ENCODE assay signal across 21 cellular contexts in genomic region chr1:31221072-31221471, GRCh38. TPM values are rescaled to one million over a fixed set of nuclear protein-coding genes. Genes with fewer than 3 reads are reported as not detected.
DNase-seq lines count a peak whose midpoint lies in the region; ATAC-seq and TF ChIP-seq lines count a peak whose summit lies in the region.
"Had no signal": no experiment of that assay in that cellular context is flagged by ENCODE, and none has a peak within 500 bp of the region (broad histone marks: within the 10 kb centered on the region; RNA-seq: fewer than 3 reads in every experiment).

No MANE protein-coding gene starts in this region.

- H3K27me3 ChIP-seq in RWPE2 (ENCODE audit: insufficient read depth, poor library complexity, severe bottlenecking) (no peaks in the 10 kb centered on the region), right cardiac atrium (ENCODE audit: control insufficient read depth, insufficient read depth) (no peaks in the 10 kb centered on the region)
- H3K27me3 ChIP-seq: BLaER1 had no signal

- H3K4me3 ChIP-seq in RWPE2 (ENCODE audit: severe bottlenecking) (no peak overlapping the region), epithelial cell of esophagus (ENCODE audit: low read length) (no peak overlapping the region), right cardiac atrium (ENCODE audit: low read length) (no peak overlapping the region)
- H3K4me3 ChIP-seq: BLaER1, GM23338 had no signal

- 80% methylated on average over 6 of the region's 6 CpGs for WGBS in right cardiac atrium

- H3K4me1 Mint-ChIP-seq in stimulated activated naive CD8-positive, alpha-beta T cell treated with anti-CD3 and anti-CD28 coated beads, Interleukin-15, amount 100 ng/mL, for 72 hours: no peaks in the 10 kb centered on the region

- H3K4me3 Mint-ChIP-seq in stimulated activated naive CD8-positive, alpha-beta T cell treated with anti-CD3 and anti-CD28 coated beads, Interleukin-15, amount 100 ng/mL, for 72 hours: no peak overlapping the region
- H3K4me3 Mint-ChIP-seq: CD4-positive, alpha-beta T cell; GM23338 had no signal

- no peaks in the 10 kb centered on the region for H3K36me3 ChIP-seq in RWPE2 (ENCODE audit: low read depth)
- H3K36me3 ChIP-seq: BLaER1 had no signal

- intact Hi-C loops in right cardiac atrium (cut with DNase I): no loop called here

- TF ChIP-seq CTCF in RWPE2 (IDR thresholded peaks at IDR 0.05; ENCODE audit: poor library complexity, severe bottlenecking) (no peak), epithelial cell of esophagus (IDR thresholded peaks at IDR 0.05; ENCODE audit: insufficient read depth, low read depth, low read length, missing control alignments) (no peak)

- DNase-seq in NCI-H2171 treated with DMSO at 0.1 percent for 48 hours (lab: John Stamatoyannopoulos, UW) (peak; percentile 22), NCI-H2171 (lab: John Stamatoyannopoulos, UW) (no peak), RWPE2 (ENCODE audit: low spot score) (no peak), epithelial cell of esophagus (ENCODE audit: low read depth) (peak; percentile 46), substantia nigra (lab: John Stamatoyannopoulos, UW) (peak in 1 of 49 donors; percentile 14), right cardiac atrium (no peak), SKM-1 (lab: John Stamatoyannopoulos, UW; ENCODE audit: unreplicated experiment) (no peak)
- no peak for DNase-seq in stimulated activated naive CD8-positive, alpha-beta T cell treated with anti-CD3 and anti-CD28 coated beads, Interleukin-15, amount 100 ng/mL, for 72 hours
- DNase-seq: ACHN; CD4-positive, alpha-beta T cell; COR-L47; DMS79; NCI-H1436; NCI-H1930; PC-3; SIG-M5; T-helper 1 cell had no signal

- no peak overlapping the region for H3K27ac ChIP-seq in RWPE2 (ENCODE audit: poor library complexity, severe bottlenecking)
- H3K27ac ChIP-seq in substantia nigra (ENCODE audit: low read depth, low read length, poor library complexity, severe bottlenecking): peak overlapping the region; percentile 45
- no peak overlapping the region for H3K27ac ChIP-seq in right cardiac atrium (ENCODE audit: low read length)
- H3K27ac ChIP-seq: 22Rv1, BLaER1 had no signal

- H3K27ac Mint-ChIP-seq in stimulated activated naive CD8-positive, alpha-beta T cell treated with anti-CD3 and anti-CD28 coated beads, Interleukin-15, amount 100 ng/mL, for 72 hours: no peak overlapping the region
- H3K27ac Mint-ChIP-seq: CD4-positive, alpha-beta T cell; GM23338 had no signal

- H3K9me3 ChIP-seq in RWPE2 (ENCODE audit: severe bottlenecking) (no peaks in the 10 kb centered on the region), right cardiac atrium (ENCODE audit: control insufficient read depth, low read length) (no peaks in the 10 kb centered on the region)
- H3K9me3 ChIP-seq: BLaER1 had no signal

- H3K4me1 ChIP-seq in RWPE2 (ENCODE audit: insufficient read depth, poor library complexity, severe bottlenecking): no peaks in the 10 kb centered on the region
- peaks cover 1% of the 10 kb centered on the region for H3K4me1 ChIP-seq in right cardiac atrium (ENCODE audit: control insufficient read depth, insufficient read depth, low read length)
- H3K4me1 ChIP-seq: BLaER1 had no signal

- H3K27me3 Mint-ChIP-seq in stimulated activated naive CD8-positive, alpha-beta T cell treated with anti-CD3 and anti-CD28 coated beads, Interleukin-15, amount 100 ng/mL, for 72 hours: no peaks in the 10 kb centered on the region

- ATAC-seq in RWPE2 (ENCODE audit: low read depth) (peak; percentile 27; the same call in 1 of the 3 replicates), right cardiac atrium (no peak)
- ATAC-seq in stimulated activated naive CD8-positive, alpha-beta T cell treated with anti-CD3 and anti-CD28 coated beads, Interleukin-15, amount 100 ng/mL, for 72 hours: no peak
- ATAC-seq: GM23338, HCT116, PC-3 had no signal

- no peaks in the 10 kb centered on the region for H3K9me3 Mint-ChIP-seq in stimulated activated naive CD8-positive, alpha-beta T cell treated with anti-CD3 and anti-CD28 coated beads, Interleukin-15, amount 100 ng/mL, for 72 hours
- H3K9me3 Mint-ChIP-seq: CD4-positive, alpha-beta T cell; GM23338 had no signal

RNA-seq across cellular contexts. Expression of gene NKAIN1, which starts 18.6 kb away (rescaled TPM):
- not detected for total RNA-seq in right cardiac atrium
- 0.02 TPM for polyA plus RNA-seq in right cardiac atrium
- total RNA-seq: CD4-positive, alpha-beta T cell had no signal

Comparison
In these comparisons a context has a peak if more than half of its experiments do, and no peak if none do; other contexts are left out.
1. DNase-seq: peak in NCI-H2171 treated with DMSO at 0.1 percent for 48 hours (single experiment) and epithelial cell of esophagus (single experiment); none in NCI-H2171 (single experiment), RWPE2 (single experiment), right cardiac atrium (0 of 3), stimulated activated naive CD8-positive, alpha-beta T cell treated with anti-CD3 and anti-CD28 coated beads, Interleukin-15, amount 100 ng/mL, for 72 hours (0 of 2) and SKM-1 (single experiment).